26 cellular contexts compared by ENCODE assay signal in genomic region chr2:151824886-151825285, GRCh38. TPM values are rescaled to one million over a fixed set of nuclear protein-coding genes. Genes with fewer than 3 reads are reported as not detected.
DNase-seq lines count a peak whose midpoint lies in the region; ATAC-seq and TF ChIP-seq lines count a peak whose summit lies in the region.
"Had no signal": no experiment of that assay in that cellular context is flagged by ENCODE, and none has a peak within 500 bp of the region (broad histone marks: within the 10 kb centered on the region; RNA-seq: fewer than 3 reads in every experiment).

No MANE protein-coding gene starts in this region.

- H3K9me3 ChIP-seq in cardiac muscle cell (ENCODE audit: low read depth) (no peaks in the 10 kb centered on the region), iPS-20b (ENCODE audit: insufficient read depth, low read depth, low read length) (no peaks in the 10 kb centered on the region), thoracic aorta (no peaks in the 10 kb centered on the region), uterus (no peaks in the 10 kb centered on the region)
- H3K9me3 ChIP-seq: colonic mucosa, esophagus squamous epithelium, HAP-1, lower lobe of right lung had no signal

- peak overlapping the region; percentile 64; the same call in 1 of the 2 replicates for H3K27ac Mint-ChIP-seq in WTC11
- H3K27ac Mint-ChIP-seq: activated CD4-positive, alpha-beta T cell treated with anti-CD3 and anti-CD28 coated beads, Interleukin-2, amount 10 ng/mL, durations not matched to agents 7 days and 5 days had no signal

- DNase-seq in cardiac muscle cell (ENCODE audit: low read depth in 1 of 2, low spot score in 1 of 2), result no peak
- DNase-seq in cardiac septum (ENCODE audit: low spot score), result no peak
- no peak for DNase-seq in WTC11 (ENCODE audit: low spot score)
- DNase-seq in thoracic aorta (ENCODE audit: low spot score), result no peak
- no peak for DNase-seq in lower leg skin (ENCODE audit: low spot score in 2 of 2)
- DNase-seq in uterus, result no peak
- DNase-seq in activated effector memory CD4-positive, alpha-beta T cell treated with Interleukin-2 at 50 U/mL for 16 hours, result no peak
- DNase-seq: 8988T; activated CD4-positive, alpha-beta T cell treated with anti-CD3 and anti-CD28 coated beads, Interleukin-2, amount 10 ng/mL, durations not matched to agents 7 days and 5 days; colonic mucosa; effector memory CD8-positive, alpha-beta T cell; esophagus squamous epithelium; GDM1; hypothalamus; islet precursor cell; lower lobe of right lung; NCI-H1092; NCI-H2029; NCI-H226; NCI-H82 had no signal

- H3K4me1 Mint-ChIP-seq in WTC11, result peaks cover 69% of the 10 kb centered on the region

- no peak for TF ChIP-seq POLR2A in lower leg skin (IDR thresholded peaks at IDR 0.05)
- no peak for TF ChIP-seq POLR2A in uterus (IDR thresholded peaks at IDR 0.05)

- no peaks in the 10 kb centered on the region for H3K27me3 ChIP-seq in cardiac muscle cell
- H3K27me3 ChIP-seq in iPS-20b (ENCODE audit: insufficient read depth, low read length), result no peaks in the 10 kb centered on the region
- H3K27me3 ChIP-seq in thoracic aorta (replicated peaks; ENCODE audit: insufficient read depth), result no peaks in the 10 kb centered on the region
- no peaks in the 10 kb centered on the region for H3K27me3 ChIP-seq in uterus
- H3K27me3 ChIP-seq: colonic mucosa, esophagus squamous epithelium had no signal

- H3K36me3 ChIP-seq in cardiac muscle cell (no peaks in the 10 kb centered on the region), iPS-20b (ENCODE audit: insufficient read depth, low read depth, low read length) (no peaks in the 10 kb centered on the region), thoracic aorta (no peaks in the 10 kb centered on the region), uterus (no peaks in the 10 kb centered on the region)
- H3K36me3 ChIP-seq: colonic mucosa, esophagus squamous epithelium, lower lobe of right lung had no signal

- no peaks in the 10 kb centered on the region for H3K27me3 Mint-ChIP-seq in WTC11 (ENCODE audit: low read depth)
- H3K27me3 Mint-ChIP-seq: activated CD4-positive, alpha-beta T cell treated with anti-CD3 and anti-CD28 coated beads, Interleukin-2, amount 10 ng/mL, durations not matched to agents 7 days and 5 days; activated T-helper 17 cell treated with anti-CD3 and anti-CD28 coated beads, Interleukin-2, amount 50 U/mL, for 72 hours; effector memory CD8-positive, alpha-beta T cell had no signal

- H3K9ac ChIP-seq in iPS-20b (ENCODE audit: low read depth, low read length), result 0 out of 2 replicates have a peak overlapping the region, but pooled peaks have one; percentile 33

- intact Hi-C loops in cardiac septum (cut with DNase I), result no loop called here
- intact Hi-C loops in lower leg skin (cut with DNase I; ENCODE audit: low total_unique reads), result no loop called here
- intact Hi-C loops in uterus (cut with DNase I; ENCODE audit: low total_unique reads), result no loop called here

- H3K27ac ChIP-seq in cardiac muscle cell (peak overlapping the region; percentile 19), iPS-20b (ENCODE audit: low read length) (no peak overlapping the region), thoracic aorta (peak overlapping the region; percentile 48 to 87), uterus (no peak overlapping the region)
- H3K27ac ChIP-seq: colonic mucosa, lower lobe of right lung, VCaP had no signal

- ATAC-seq in WTC11 (no peak), thoracic aorta (ENCODE audit: insufficient number of reproducible peaks, low FRiP score, low read depth) (no peak)
- ATAC-seq: activated T-helper 17 cell treated with anti-CD3 and anti-CD28 coated beads, Interleukin-2, amount 50 U/mL, for 72 hours; effector memory CD8-positive, alpha-beta T cell; lower lobe of right lung; SK-N-SH treated with all-trans-retinoic acid at 6 μM for 48 hours had no signal

- H3K4me1 ChIP-seq in cardiac muscle cell (ENCODE audit: low read depth) (peaks cover 25% of the 10 kb centered on the region), iPS-20b (ENCODE audit: insufficient read depth, low read length) (peaks cover 36% of the 10 kb centered on the region), thoracic aorta (ENCODE audit: control insufficient read depth in 1 of 2, low read depth in 2 of 2) (peaks cover 32 to 44% of the 10 kb centered on the region in 2 donors), uterus (peaks cover 0 to 9% of the 10 kb centered on the region in 2 donors)
- H3K4me1 ChIP-seq: colonic mucosa had no signal

- no peak for TF ChIP-seq CTCF in cardiac muscle cell (IDR thresholded peaks at IDR 0.05; ENCODE audit: low read depth, low read length)
- no peak for TF ChIP-seq CTCF in WTC11 (IDR thresholded peaks at IDR 0.05)
- TF ChIP-seq CTCF in thoracic aorta (IDR thresholded peaks at IDR 0.05), result no peak
- TF ChIP-seq CTCF in lower leg skin (IDR thresholded peaks at IDR 0.05), result no peak
- TF ChIP-seq CTCF in uterus (IDR thresholded peaks at IDR 0.05), result no peak

- H3K4me3 Mint-ChIP-seq in WTC11, result peak overlapping the region; percentile 15; the same call in 1 of the 2 replicates

- H3K4me3 ChIP-seq in cardiac muscle cell, result no peak overlapping the region
- 0 out of 2 replicates have a peak overlapping the region, but pooled peaks have one; percentile 31 for H3K4me3 ChIP-seq in iPS-20b (ENCODE audit: low read length)
- H3K4me3 ChIP-seq in thoracic aorta, result no peak overlapping the region
- H3K4me3 ChIP-seq in lower leg skin (ENCODE audit: low read depth, poor library complexity, severe bottlenecking), result no peak overlapping the region
- H3K4me3 ChIP-seq in uterus, result no peak overlapping the region
- H3K4me3 ChIP-seq: colonic mucosa, esophagus squamous epithelium, HAP-1, lower lobe of right lung had no signal

- 60 to 63% methylated on average over 2 of the region's 2 CpGs for WGBS in lower leg skin, 2 donors

- H3K36me3 Mint-ChIP-seq in WTC11, result peaks cover 3% of the 10 kb centered on the region; the same call in 1 of the 2 replicates

- CTCF ChIA-PET in WTC11 (lab: Charles Lee), result no interaction called here

- POLR2A ChIA-PET in WTC11 (lab: Charles Lee), result no interaction called here

- H3K9me3 Mint-ChIP-seq in WTC11, result no peaks in the 10 kb centered on the region
- H3K9me3 Mint-ChIP-seq: activated CD4-positive, alpha-beta T cell treated with anti-CD3 and anti-CD28 coated beads, Interleukin-2, amount 10 ng/mL, durations not matched to agents 7 days and 5 days; activated T-helper 17 cell treated with anti-CD3 and anti-CD28 coated beads, Interleukin-2, amount 50 U/mL, for 72 hours; effector memory CD8-positive, alpha-beta T cell; neural crest cell had no signal

TF ChIP-seq in WTC11, 78 proteins besides CTCF, POLR2A, EP300 and RAD21 (continues in another document):
- no peak for TF ChIP-seq CREB1 (CRISPR knock-in tag; IDR thresholded peaks at IDR 0.05)
- no peak for TF ChIP-seq NFYB (CRISPR knock-in tag; conservative IDR thresholded peaks at IDR 0.05; ENCODE audit: low read depth)
- TF ChIP-seq PRDM15 (CRISPR knock-in tag; IDR thresholded peaks at IDR 0.05), result no peak
- TF ChIP-seq FOXP4 (CRISPR knock-in tag; IDR thresholded peaks at IDR 0.05), result no peak

RNA-seq across cellular contexts. Expression of gene ARL5A, which starts 3.3 kb away (rescaled TPM):
- 47.6 and 48.0 TPM in 2 replicates for total RNA-seq in cardiac muscle cell
- polyA plus RNA-seq in cardiac muscle cell, result 26.7 and 31.0 TPM in 2 replicates
- total RNA-seq in cardiac septum, result 60.9 TPM
- total RNA-seq in WTC11 (2021), result 73.2 to 82.7 TPM (median 74.1 TPM) in 3 replicates
- 100 to 1,000 TPM in 1 of 2 donors, 10 to 100 TPM in 1; 44.1 to 133 TPM for total RNA-seq in thoracic aorta
- 100 to 1,000 TPM in 3 of 4 donors, 10 to 100 TPM in 1; 77.7 to 161 (median 128) TPM for total RNA-seq in lower leg skin
- total RNA-seq in uterus, result 100 to 1,000 TPM in 1 of 4 donors, 10 to 100 TPM in 3; 21.2 to 101 (median 40.7) TPM

Comparison
In these comparisons a context has a peak if more than half of its experiments do, and no peak if none do; other contexts are left out.
1. H3K27ac ChIP-seq: peak in cardiac muscle cell (single experiment) and thoracic aorta (2 of 2); none in iPS-20b (single experiment) and uterus (0 of 2).